ENCODE assay signal across 2 cellular contexts in the genomic region with DNA sequence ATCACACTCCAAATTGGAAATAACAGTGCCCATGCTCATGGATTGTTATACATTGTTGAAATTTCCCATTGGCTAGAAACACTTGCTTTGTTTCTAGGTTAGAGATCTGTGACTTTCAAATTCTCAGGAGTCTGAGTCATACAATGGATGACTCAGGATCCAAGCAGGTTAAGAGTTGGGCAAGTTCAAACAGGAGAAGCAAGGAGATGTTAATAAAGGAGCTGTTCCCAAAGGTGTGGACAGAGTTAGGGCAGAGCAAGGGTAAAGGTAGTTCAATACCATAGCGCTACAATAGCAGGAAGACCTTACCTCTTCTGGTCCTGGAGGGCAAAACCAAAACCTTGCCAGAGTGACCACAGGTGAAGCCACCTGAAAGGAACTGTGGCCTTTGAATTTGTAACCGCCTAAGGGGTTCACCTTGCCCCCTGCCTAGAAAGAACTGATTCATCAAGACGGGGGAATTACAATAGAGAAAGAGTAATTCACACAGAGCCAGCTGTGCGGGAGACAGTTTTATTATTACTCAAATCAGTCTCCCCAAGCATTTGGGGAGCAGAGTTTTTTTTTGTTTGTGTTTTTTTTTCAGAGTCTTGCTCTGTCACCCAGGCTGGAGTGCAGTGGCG.
A peak's percentile ranks its signal among the peaks of the same experiment; 100 is the strongest.
TF ChIP-seq lines count a peak whose summit lies in the region.

No MANE protein-coding gene starts in this region.

TF ChIP-seq in IMR-90, 13 proteins besides CTCF, POLR2A, EP300 and RAD21:
- TF ChIP-seq SMC3 (IDR thresholded peaks at IDR 0.05; ENCODE audit: low read depth, low read length) (no peak), BHLHE40 (IDR thresholded peaks at IDR 0.05; ENCODE audit: low read depth, low read length) (no peak), CHD1 (IDR thresholded peaks at IDR 0.05; ENCODE audit: low read depth, low read length) (no peak), MXI1 (IDR thresholded peaks at IDR 0.05; ENCODE audit: borderline replicate concordance, low read depth, low read length) (no peak), NFE2L2 (IDR thresholded peaks at IDR 0.05; ENCODE audit: low read depth, low read length) (peak; percentile 59; the same call in 1 of the 2 replicates), CEBPB (IDR thresholded peaks at IDR 0.05; ENCODE audit: low read depth, low read length) (peak; percentile 83), USF2 (IDR thresholded peaks at IDR 0.05; ENCODE audit: low read depth, low read length) (no peak), RFX5 (IDR thresholded peaks at IDR 0.05; ENCODE audit: low read depth, low read length) (no peak), RCOR1 (IDR thresholded peaks at IDR 0.05; ENCODE audit: insufficient replicate concordance, low read length) (no peak), FOS (IDR thresholded peaks at IDR 0.05; ENCODE audit: low read depth, low read length) (peak; percentile 87), MAFK (IDR thresholded peaks at IDR 0.05; ENCODE audit: low read depth, low read length) (no peak), MAZ (IDR thresholded peaks at IDR 0.05; ENCODE audit: borderline replicate concordance, low read depth, low read length) (no peak)
- TF ChIP-seq, protein P1, sequence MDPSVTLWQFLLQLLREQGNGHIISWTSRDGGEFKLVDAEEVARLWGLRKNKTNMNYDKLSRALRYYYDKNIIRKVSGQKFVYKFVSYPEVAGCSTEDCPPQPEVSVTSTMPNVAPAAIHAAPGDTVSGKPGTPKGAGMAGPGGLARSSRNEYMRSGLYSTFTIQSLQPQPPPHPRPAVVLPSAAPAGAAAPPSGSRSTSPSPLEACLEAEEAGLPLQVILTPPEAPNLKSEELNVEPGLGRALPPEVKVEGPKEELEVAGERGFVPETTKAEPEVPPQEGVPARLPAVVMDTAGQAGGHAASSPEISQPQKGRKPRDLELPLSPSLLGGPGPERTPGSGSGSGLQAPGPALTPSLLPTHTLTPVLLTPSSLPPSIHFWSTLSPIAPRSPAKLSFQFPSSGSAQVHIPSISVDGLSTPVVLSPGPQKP (IDR thresholded peaks at IDR 0.05; ENCODE audit: borderline replicate concordance, low read depth, low read length) = no peak

TF ChIP-seq in GM12891, 5 proteins besides CTCF, POLR2A, EP300 and RAD21:
- TF ChIP-seq POU2F2 (IDR thresholded peaks at IDR 0.05; ENCODE audit: low read depth, low read length) (no peak), TAF1 (IDR thresholded peaks at IDR 0.05; ENCODE audit: low read depth, low read length) (no peak), SPI1 (IDR thresholded peaks at IDR 0.05; ENCODE audit: low read depth, low read length) (no peak), POLR2AphosphoS5 (IDR thresholded peaks at IDR 0.05; ENCODE audit: low read depth, low read length) (no peak), PAX5 (IDR thresholded peaks at IDR 0.05; ENCODE audit: insufficient read depth, low read length, severe bottlenecking) (no peak)
